ENCODE assay signal across 22 cellular contexts in genomic region chr4:177547985-177548384, GRCh38.
"Had no signal": no experiment of that assay in that cellular context is flagged by ENCODE, and none has a peak within 500 bp of the region (broad histone marks: within the 10 kb centered on the region; RNA-seq: fewer than 3 reads in every experiment).

No MANE protein-coding gene starts in this region.

- H3K79me2 ChIP-seq: hepatocyte had no signal

- H3K27ac Mint-ChIP-seq: activated CD4-positive, alpha-beta T cell treated with anti-CD3 and anti-CD28 coated beads, Interleukin-2, amount 10 ng/mL, durations not matched to agents 24 days and 14 days; activated CD8-positive, alpha-beta T cell treated with anti-CD3 and anti-CD28 coated beads for 36 hours; activated naive CD8-positive, alpha-beta T cell treated with anti-CD3 and anti-CD28 coated beads for 36 hours; activated T-helper 17 cell treated with anti-CD3 and anti-CD28 coated beads, Interleukin-2, amount 50 U/mL, for 72 hours; brain; mesothelial cell of epicardium; progenitor cell of endocrine pancreas; T-helper 2 cell treated with Interferon-gamma antibody and Interleukin-4, amounts not matched to agents 5 μg/mL and 100 μg/mL, for 36 hours had no signal

- H3K4me2 ChIP-seq: hepatocyte had no signal

- H3K36me3 ChIP-seq: esophagus muscularis mucosa, lower lobe of right lung had no signal

- H3K4me1 Mint-ChIP-seq: activated CD4-positive, alpha-beta T cell treated with anti-CD3 and anti-CD28 coated beads, Interleukin-2, amount 10 ng/mL, durations not matched to agents 24 days and 14 days; activated naive CD8-positive, alpha-beta T cell treated with anti-CD3 and anti-CD28 coated beads for 36 hours; activated T-helper 17 cell treated with anti-CD3 and anti-CD28 coated beads, Interleukin-2, amount 50 U/mL, for 72 hours; brain; mesothelial cell of epicardium had no signal

- H3K27ac ChIP-seq: coronary artery, esophagus muscularis mucosa, hepatocyte, lower lobe of right lung had no signal

- H3K4me3 ChIP-seq: coronary artery, esophagus muscularis mucosa, hepatocyte, lower lobe of right lung had no signal

- ATAC-seq: activated CD8-positive, alpha-beta T cell treated with anti-CD3 and anti-CD28 coated beads for 36 hours; activated T-helper 17 cell treated with anti-CD3 and anti-CD28 coated beads, Interleukin-2, amount 50 U/mL, for 72 hours; left cardiac atrium; lower lobe of right lung had no signal

- H3K36me3 Mint-ChIP-seq: activated naive CD8-positive, alpha-beta T cell treated with anti-CD3 and anti-CD28 coated beads for 36 hours; brain had no signal

- H2AFZ ChIP-seq: hepatocyte had no signal

- H3K4me1 ChIP-seq: esophagus muscularis mucosa, lower lobe of right lung had no signal

- H3K4me3 Mint-ChIP-seq: activated CD4-positive, alpha-beta T cell treated with anti-CD3 and anti-CD28 coated beads, Interleukin-2, amount 10 ng/mL, durations not matched to agents 24 days and 14 days; activated CD8-positive, alpha-beta T cell treated with anti-CD3 and anti-CD28 coated beads for 36 hours; activated naive CD8-positive, alpha-beta T cell treated with anti-CD3 and anti-CD28 coated beads for 36 hours; activated T-helper 17 cell treated with anti-CD3 and anti-CD28 coated beads, Interleukin-2, amount 50 U/mL, for 72 hours; brain; mesothelial cell of epicardium; T-helper 2 cell treated with Interferon-gamma antibody and Interleukin-4, amounts not matched to agents 5 μg/mL and 100 μg/mL, for 36 hours had no signal

- H3K27me3 Mint-ChIP-seq: activated CD4-positive, alpha-beta T cell treated with anti-CD3 and anti-CD28 coated beads, Interleukin-2, amount 10 ng/mL, durations not matched to agents 24 days and 14 days; activated CD8-positive, alpha-beta T cell treated with anti-CD3 and anti-CD28 coated beads for 36 hours; activated naive CD8-positive, alpha-beta T cell treated with anti-CD3 and anti-CD28 coated beads for 36 hours; activated T-helper 17 cell treated with anti-CD3 and anti-CD28 coated beads, Interleukin-2, amount 50 U/mL, for 72 hours had no signal

- DNase-seq: activated CD4-positive, alpha-beta T cell treated with anti-CD3 and anti-CD28 coated beads, Interleukin-2, amount 10 ng/mL, durations not matched to agents 24 days and 14 days; activated CD4-positive, CD25-positive, alpha-beta regulatory T cell; activated CD8-positive, alpha-beta T cell treated with anti-CD3 and anti-CD28 coated beads for 36 hours; activated naive CD4-positive, alpha-beta T cell; activated naive CD8-positive, alpha-beta T cell treated with anti-CD3 and anti-CD28 coated beads for 36 hours; activated T-cell treated with anti-CD3 and anti-CD28 coated beads, Interleukin-2, amount 50 U/mL, for 1 hour; central memory CD4-positive, alpha-beta T cell; foreskin fibroblast; left cardiac atrium; lower lobe of right lung; stimulated activated CD4-positive, alpha-beta T cell treated with anti-CD3 and anti-CD28 coated beads, Interleukin-12 subunit alpha, Interleukin-12 subunit beta, amount 100 ng/mL, for 4 hours; stimulated activated CD4-positive, alpha-beta T cell treated with anti-CD3 and anti-CD28 coated beads, Interleukin-1b, Interleukin-23, amount 100 ng/mL, for 48 hours; stimulated activated CD8-positive, alpha-beta memory T cell treated with anti-CD3 and anti-CD28 coated beads, Interleukin-4, amount 100 ng/mL, for 48 hours; stimulated activated naive CD4-positive, alpha-beta T cell had no signal

- H3K27me3 ChIP-seq: esophagus muscularis mucosa, hepatocyte had no signal

- H3K9me3 ChIP-seq: esophagus muscularis mucosa, lower lobe of right lung had no signal

- H3K9me3 Mint-ChIP-seq: activated CD4-positive, alpha-beta T cell treated with anti-CD3 and anti-CD28 coated beads, Interleukin-2, amount 10 ng/mL, durations not matched to agents 24 days and 14 days; activated CD8-positive, alpha-beta T cell treated with anti-CD3 and anti-CD28 coated beads for 36 hours; activated naive CD8-positive, alpha-beta T cell treated with anti-CD3 and anti-CD28 coated beads for 36 hours; activated T-helper 17 cell treated with anti-CD3 and anti-CD28 coated beads, Interleukin-2, amount 50 U/mL, for 72 hours; T-helper 2 cell treated with Interferon-gamma antibody and Interleukin-4, amounts not matched to agents 5 μg/mL and 100 μg/mL, for 36 hours had no signal
